10 cellular contexts compared by ENCODE assay signal in genomic region chr12:1935700-1936378, GRCh38. TPM values are rescaled to one million over a fixed set of nuclear protein-coding genes. Genes with fewer than 3 reads are reported as not detected.
DNase-seq lines count a peak whose midpoint lies in the region; ATAC-seq, FAIRE-seq and TF ChIP-seq lines count a peak whose summit lies in the region.
"Had no signal": no experiment of that assay in that cellular context is flagged by ENCODE, and none has a peak within 500 bp of the region (broad histone marks: within the 10 kb centered on the region; RNA-seq: fewer than 3 reads in every experiment).

No MANE protein-coding gene starts in this region.

- H3K9me3 Mint-ChIP-seq in activated T-cell treated with anti-CD3 and anti-CD28 coated beads, Interleukin-2, amount 50 U/mL, for 24 hours: no peaks in the 10 kb centered on the region
- H3K9me3 Mint-ChIP-seq in activated T-cell treated with anti-CD3 and anti-CD28 coated beads, Interleukin-2, amount 50 U/mL, for 72 hours: no peaks in the 10 kb centered on the region

- H3K4me1 Mint-ChIP-seq in activated T-cell treated with anti-CD3 and anti-CD28 coated beads, Interleukin-2, amount 50 U/mL, for 24 hours (ENCODE audit: low read depth): peaks cover 4% of the 10 kb centered on the region
- H3K4me1 Mint-ChIP-seq in activated T-cell treated with anti-CD3 and anti-CD28 coated beads, Interleukin-2, amount 50 U/mL, for 72 hours (ENCODE audit: low read depth): peaks cover 4% of the 10 kb centered on the region

- H3K4me3 ChIP-seq in left ventricle myocardium inferior: peak overlapping the region; percentile 20
- H3K4me3 ChIP-seq: lower lobe of right lung had no signal

- FAIRE-seq in urothelium cell line (lab: Jason Lieb, UNC): peak; percentile 5

- no peak for TF ChIP-seq CTCF in left ventricle myocardium inferior (IDR thresholded peaks at IDR 0.05; ENCODE audit: borderline replicate concordance)

- H3K27ac Mint-ChIP-seq in activated T-cell treated with anti-CD3 and anti-CD28 coated beads, Interleukin-2, amount 50 U/mL, for 24 hours: no peak overlapping the region
- no peak overlapping the region for H3K27ac Mint-ChIP-seq in activated T-cell treated with anti-CD3 and anti-CD28 coated beads, Interleukin-2, amount 50 U/mL, for 72 hours

- H3K4me1 ChIP-seq in left ventricle myocardium inferior: peaks cover 58% of the 10 kb centered on the region

- intact Hi-C loops in left ventricle myocardium inferior (cut with micrococcal nuclease): loop anchor here (10.0 kb wide), 1 partner anchor 301 kb away; no protein-coding TSS in a partner anchor

- no peaks in the 10 kb centered on the region for H3K9me3 ChIP-seq in left ventricle myocardium inferior (replicated peaks)
- H3K9me3 ChIP-seq: lower lobe of right lung had no signal

- peak; percentile 7 for DNase-seq in activated T-cell treated with anti-CD3 and anti-CD28 coated beads, Interleukin-2, amount 50 U/mL, for 24 hours
- DNase-seq in activated T-cell treated with anti-CD3 and anti-CD28 coated beads, Interleukin-2, amount 50 U/mL, for 72 hours: no peak
- DNase-seq in left ventricle myocardium inferior: no peak
- peak; percentile 76 for DNase-seq in pons (ENCODE audit: low spot score)
- DNase-seq in urothelium cell line (ENCODE audit: low spot score): no peak
- DNase-seq in NCI-H774 (lab: John Stamatoyannopoulos, UW): no peak
- DNase-seq in NCI-H69 (lab: John Stamatoyannopoulos, UW): no peak
- DNase-seq: HCEC 1CT had no signal

- H3K36me3 ChIP-seq in left ventricle myocardium inferior: no peaks in the 10 kb centered on the region

- peaks cover 3% of the 10 kb centered on the region for H3K27me3 ChIP-seq in left ventricle myocardium inferior (ENCODE audit: low read depth)

- H3K4me3 Mint-ChIP-seq in activated T-cell treated with anti-CD3 and anti-CD28 coated beads, Interleukin-2, amount 50 U/mL, for 24 hours: no peak overlapping the region
- H3K4me3 Mint-ChIP-seq in activated T-cell treated with anti-CD3 and anti-CD28 coated beads, Interleukin-2, amount 50 U/mL, for 72 hours: no peak overlapping the region

- H3K36me3 Mint-ChIP-seq in activated T-cell treated with anti-CD3 and anti-CD28 coated beads, Interleukin-2, amount 50 U/mL, for 24 hours (ENCODE audit: low read depth): peaks cover 32% of the 10 kb centered on the region
- no peaks in the 10 kb centered on the region for H3K36me3 Mint-ChIP-seq in activated T-cell treated with anti-CD3 and anti-CD28 coated beads, Interleukin-2, amount 50 U/mL, for 72 hours (ENCODE audit: insufficient read depth in 2 of 2)

- no peak for ATAC-seq in activated T-cell treated with anti-CD3 and anti-CD28 coated beads, Interleukin-2, amount 50 U/mL, for 72 hours (replicated peaks in 1 of 2)
- no peak for ATAC-seq in GM21367 (IDR thresholded peaks at IDR 0.05; ENCODE audit: unreplicated experiment)

- H3K27ac ChIP-seq in left ventricle myocardium inferior (replicated peaks): peak overlapping the region; percentile 57
- H3K27ac ChIP-seq: lower lobe of right lung had no signal

- no peaks in the 10 kb centered on the region for H3K27me3 Mint-ChIP-seq in activated T-cell treated with anti-CD3 and anti-CD28 coated beads, Interleukin-2, amount 50 U/mL, for 24 hours
- H3K27me3 Mint-ChIP-seq in activated T-cell treated with anti-CD3 and anti-CD28 coated beads, Interleukin-2, amount 50 U/mL, for 72 hours (ENCODE audit: low read depth): no peaks in the 10 kb centered on the region

RNA-seq across cellular contexts. Expression of gene CACNA2D4, which starts 17.4 kb away (rescaled TPM):
- 1 to 10 TPM; 6.0 to 7.2 TPM for total RNA-seq in activated T-cell treated with anti-CD3 and anti-CD28 coated beads, Interleukin-2, amount 50 U/mL, for 72 hours
- total RNA-seq in left ventricle myocardium inferior: 1.2 TPM

Comparison
In these comparisons a context has a peak if more than half of its experiments do, and no peak if none do; other contexts are left out.
1. DNase-seq: peak in activated T-cell treated with anti-CD3 and anti-CD28 coated beads, Interleukin-2, amount 50 U/mL, for 24 hours (single experiment) and pons (single experiment); none in activated T-cell treated with anti-CD3 and anti-CD28 coated beads, Interleukin-2, amount 50 U/mL, for 72 hours (0 of 2), left ventricle myocardium inferior (single experiment), urothelium cell line (single experiment), NCI-H774 (single experiment) and NCI-H69 (single experiment).